In the genomic region with DNA sequence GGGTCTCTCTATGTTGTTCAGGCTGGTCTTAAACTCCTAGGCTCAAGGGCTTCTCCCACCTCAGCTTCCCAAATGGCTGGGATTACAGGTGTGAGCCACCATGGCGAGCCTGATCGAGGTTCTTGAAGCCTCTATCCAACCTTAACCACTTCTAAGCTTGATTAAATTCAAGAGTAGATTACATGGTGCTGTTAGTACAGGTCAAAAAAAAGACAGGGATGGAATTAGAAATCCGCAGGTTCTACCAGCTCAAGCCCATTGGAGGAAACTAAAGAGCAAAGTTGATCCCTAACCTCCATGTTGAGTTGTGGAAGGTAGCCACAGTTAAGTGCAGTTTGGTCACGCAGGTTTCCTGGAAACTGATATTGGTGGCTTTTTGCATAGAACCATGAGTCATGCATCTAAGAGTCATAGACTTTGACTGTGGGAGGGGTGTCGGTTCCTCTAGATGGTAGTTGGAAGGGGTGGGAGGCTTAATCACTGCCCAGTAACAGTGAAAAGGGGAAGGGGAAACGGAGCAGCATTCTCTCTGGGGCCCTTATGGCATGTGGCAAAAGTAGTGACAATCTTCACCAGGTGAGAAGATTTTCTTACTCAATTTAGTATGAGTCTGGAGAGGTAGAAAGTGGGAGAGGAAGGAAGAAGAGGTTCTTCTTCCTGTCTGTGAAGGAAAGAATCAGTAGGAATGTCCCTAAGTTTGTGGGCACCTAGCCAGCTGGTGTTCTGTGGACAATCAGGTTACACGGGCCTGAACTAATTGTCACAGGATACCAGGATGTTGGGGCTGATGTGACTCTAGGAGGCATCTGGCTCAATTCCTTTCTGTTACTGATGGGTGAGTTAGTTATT, we compare ENCODE assay signal across 9 cellular contexts. TPM values are rescaled to one million over a fixed set of nuclear protein-coding genes. Genes with fewer than 3 reads are reported as not detected.
DNase-seq lines count a peak whose midpoint lies in the region; ATAC-seq and TF ChIP-seq lines count a peak whose summit lies in the region.
"Had no signal": no experiment of that assay in that cellular context is flagged by ENCODE, and none has a peak within 500 bp of the region (broad histone marks: within the 10 kb centered on the region; RNA-seq: fewer than 3 reads in every experiment).

No MANE protein-coding gene starts in this region.

- H3K27me3 Mint-ChIP-seq in activated naive CD8-positive, alpha-beta T cell treated with anti-CD3 and anti-CD28 coated beads, Interleukin-2, amount 50 U/mL, for 24 hours: no peaks in the 10 kb centered on the region

- TF ChIP-seq POLR2A in GM18505 (IDR thresholded peaks at IDR 0.05; ENCODE audit: borderline replicate concordance, extremely low read depth, insufficient read depth, insufficient read length) (no peak), esophagus muscularis mucosa (IDR thresholded peaks at IDR 0.05; ENCODE audit: low read depth) (no peak)

- no peak overlapping the region for H3K27ac ChIP-seq in esophagus muscularis mucosa (replicated peaks in 1 of 4)

- H3K9me3 Mint-ChIP-seq in activated naive CD8-positive, alpha-beta T cell treated with anti-CD3 and anti-CD28 coated beads, Interleukin-2, amount 50 U/mL, for 24 hours: no peaks in the 10 kb centered on the region

- no peak for TF ChIP-seq CTCF in esophagus muscularis mucosa (IDR thresholded peaks at IDR 0.05)

- H3K36me3 Mint-ChIP-seq in activated naive CD8-positive, alpha-beta T cell treated with anti-CD3 and anti-CD28 coated beads, Interleukin-2, amount 50 U/mL, for 24 hours (ENCODE audit: low read depth): peaks cover 23% of the 10 kb centered on the region

- peak overlapping the region; percentile 93 for H3K4me3 Mint-ChIP-seq in activated naive CD8-positive, alpha-beta T cell treated with anti-CD3 and anti-CD28 coated beads, Interleukin-2, amount 50 U/mL, for 24 hours

- intact Hi-C loops in sciatic nerve (cut with DNase I): no loop called here
- intact Hi-C loops in esophagus muscularis mucosa (cut with DNase I): no loop called here

- peak; percentile 62 for ATAC-seq in GM18505 (IDR thresholded peaks at IDR 0.05; ENCODE audit: unreplicated experiment)
- ATAC-seq in HG02678 (IDR thresholded peaks at IDR 0.05; ENCODE audit: unreplicated experiment): peak; percentile 51
- ATAC-seq in activated naive CD8-positive, alpha-beta T cell treated with anti-CD3 and anti-CD28 coated beads, Interleukin-2, amount 50 U/mL, for 24 hours: peak; percentile 66
- no peak for ATAC-seq in sciatic nerve

- no peaks in the 10 kb centered on the region for H3K27me3 ChIP-seq in esophagus muscularis mucosa

- H3K9me3 ChIP-seq in esophagus muscularis mucosa: no peaks in the 10 kb centered on the region

- H3K36me3 ChIP-seq in esophagus muscularis mucosa: no peaks in the 10 kb centered on the region

- TF ChIP-seq EP300 in esophagus muscularis mucosa (IDR thresholded peaks at IDR 0.05): no peak

- H3K4me3 ChIP-seq in esophagus muscularis mucosa: no peak overlapping the region

- peak overlapping the region; percentile 98 for H3K27ac Mint-ChIP-seq in activated naive CD8-positive, alpha-beta T cell treated with anti-CD3 and anti-CD28 coated beads, Interleukin-2, amount 50 U/mL, for 24 hours

- DNase-seq in RPMI7951 (ENCODE audit: low read depth) (peak; percentile 25), sciatic nerve (ENCODE audit: low spot score) (no peak), esophagus muscularis mucosa (ENCODE audit: extremely low spot score) (no peak), NCI-H2227 (lab: John Stamatoyannopoulos, UW; ENCODE audit: unreplicated experiment) (no peak)
- peak; percentile 58 for DNase-seq in activated naive CD8-positive, alpha-beta T cell treated with anti-CD3 and anti-CD28 coated beads, Interleukin-2, amount 50 U/mL, for 24 hours
- DNase-seq in stimulated activated CD8-positive, alpha-beta memory T cell treated with anti-CD3 and anti-CD28 coated beads, Interleukin-15, amount 100 ng/mL, for 48 hours (ENCODE audit: low read depth in 2 of 2): peak; percentile 60 to 61

- peaks cover 78% of the 10 kb centered on the region for H3K4me1 Mint-ChIP-seq in activated naive CD8-positive, alpha-beta T cell treated with anti-CD3 and anti-CD28 coated beads, Interleukin-2, amount 50 U/mL, for 24 hours

- no peaks in the 10 kb centered on the region for H3K4me1 ChIP-seq in esophagus muscularis mucosa

- 56% methylated on average over 7 of the region's 7 CpGs for WGBS in esophagus muscularis mucosa

RNA-seq across cellular contexts. Expression of gene CD53, which starts 7.0 kb away (rescaled TPM):
- 0.29 TPM in 1 of 2 replicates, not detected in the other for total RNA-seq in RPMI7951 (2014; rRNA removed; shearing (Covaris generic))
- total RNA-seq in sciatic nerve (40.0 TPM), esophagus muscularis mucosa (10 to 100 TPM; 17.0 to 62.0 (median 18.4) TPM)
- total RNA-seq: fibroblast of villous mesenchyme had no signal

Comparison
In these comparisons a context has a peak if more than half of its experiments do, and no peak if none do; other contexts are left out.
1. DNase-seq: peak in RPMI7951 (single experiment), activated naive CD8-positive, alpha-beta T cell treated with anti-CD3 and anti-CD28 coated beads, Interleukin-2, amount 50 U/mL, for 24 hours (single experiment) and stimulated activated CD8-positive, alpha-beta memory T cell treated with anti-CD3 and anti-CD28 coated beads, Interleukin-15, amount 100 ng/mL, for 48 hours (2 of 2); none in sciatic nerve (single experiment), esophagus muscularis mucosa (single experiment) and NCI-H2227 (single experiment).
2. RNA of gene CD53, which starts 7.0 kb away (total RNA-seq): 40.0 TPM in sciatic nerve (single experiment) and 17.0 to 62.0 TPM in esophagus muscularis mucosa; 0.29 TPM in RPMI7951; every median in the first group is over 10 times any median in the second.